ENCODE assay signal across 8 cellular contexts in genomic region chr20:17969884-17970409, GRCh38. TPM values are rescaled to one million over a fixed set of nuclear protein-coding genes. Genes with fewer than 3 reads are reported as not detected.
A peak's percentile ranks its signal among the peaks of the same experiment; 100 is the strongest.
DNase-seq lines count a peak whose midpoint lies in the region; ATAC-seq and TF ChIP-seq lines count a peak whose summit lies in the region.

No MANE protein-coding gene starts in this region.

- H3K4me1 Mint-ChIP-seq in WTC11 = peaks cover 52% of the 10 kb centered on the region
- peaks cover 26 to 76% (median 67%) of the 10 kb centered on the region in 4 donors for H3K4me1 Mint-ChIP-seq in naive thymus-derived CD8-positive, alpha-beta T cell

- WGBS in esophagus muscularis mucosa = 8% methylated on average over 9 of the region's 9 CpGs

- H3K27ac Mint-ChIP-seq in WTC11 = peak overlapping the region; percentile 99
- H3K27ac Mint-ChIP-seq in naive thymus-derived CD8-positive, alpha-beta T cell = peak overlapping the region; percentile 80 to 99 (median 98)

- peak overlapping the region; percentile 95 to 97 (median 96) for H3K27ac ChIP-seq in esophagus muscularis mucosa (replicated peaks in 1 of 4)

- intact Hi-C loops in esophagus muscularis mucosa (cut with DNase I) = no loop called here

- no peaks in the 10 kb centered on the region for H3K36me3 ChIP-seq in esophagus muscularis mucosa

- no peaks in the 10 kb centered on the region for H3K9me3 ChIP-seq in esophagus muscularis mucosa

- H3K27me3 ChIP-seq in esophagus muscularis mucosa = no peaks in the 10 kb centered on the region

- no peaks in the 10 kb centered on the region for H3K9me3 Mint-ChIP-seq in WTC11
- H3K9me3 Mint-ChIP-seq in naive thymus-derived CD8-positive, alpha-beta T cell = no peaks in the 10 kb centered on the region

- H3K36me3 Mint-ChIP-seq in WTC11 = peaks cover 55% of the 10 kb centered on the region
- peaks cover 0 to 13% (median 0%) of the 10 kb centered on the region in 3 donors for H3K36me3 Mint-ChIP-seq in naive thymus-derived CD8-positive, alpha-beta T cell

- no peak for TF ChIP-seq POLR2A in esophagus muscularis mucosa (IDR thresholded peaks at IDR 0.05; ENCODE audit: low read depth)

- H3K4me3 Mint-ChIP-seq in WTC11 = peak overlapping the region; percentile 82
- H3K4me3 Mint-ChIP-seq in naive thymus-derived CD8-positive, alpha-beta T cell = peak overlapping the region; percentile 86 to 97 (median 94)

- no peak for TF ChIP-seq EP300 in esophagus muscularis mucosa (IDR thresholded peaks at IDR 0.05)

- H3K27me3 Mint-ChIP-seq in WTC11 (ENCODE audit: low read depth) = no peaks in the 10 kb centered on the region
- no peaks in the 10 kb centered on the region for H3K27me3 Mint-ChIP-seq in naive thymus-derived CD8-positive, alpha-beta T cell

- TF ChIP-seq CTCF in WTC11 (IDR thresholded peaks at IDR 0.05) (no peak), esophagus muscularis mucosa (IDR thresholded peaks at IDR 0.05) (no peak)

- H3K4me1 ChIP-seq in esophagus muscularis mucosa = peaks cover 57 to 72% (median 65%) of the 10 kb centered on the region in 4 donors

- H3K4me3 ChIP-seq in Jurkat, Clone E6-1 (ENCODE audit: low read length) = peak overlapping the region; percentile 79
- H3K4me3 ChIP-seq in esophagus muscularis mucosa = peak overlapping the region; percentile 85 to 89 (median 86)

- DNase-seq in NCI-H1417 (lab: John Stamatoyannopoulos, UW) (peak in 2 of 3 experiments; percentile 17 to 60), NCI-H1417 treated with DMSO at 0.1 percent for 48 hours (lab: John Stamatoyannopoulos, UW) (no peak), WTC11 (ENCODE audit: low spot score) (no peak), esophagus muscularis mucosa (ENCODE audit: extremely low spot score) (no peak)
- DNase-seq in Jurkat, Clone E6-1 (ENCODE audit: low read depth, low spot score) = peak; percentile 47
- DNase-seq in naive thymus-derived CD8-positive, alpha-beta T cell = peak in 4 of 10 donors; percentile 6 to 37 (median 18)

- CTCF ChIA-PET in WTC11 (lab: Charles Lee) = interaction anchor here (1.0 kb wide), 1 partner anchor 11 kb away, joined by 3 read pairs; no protein-coding TSS in a partner anchor

- POLR2A ChIA-PET in WTC11 (lab: Charles Lee) = interaction anchor here (1.3 to 2.2 kb wide), 2 partner anchors 14 to 400 kb away, joined by 5 to 6 read pairs; partner anchors contain the start of gene DSTN
- POLR2A ChIA-PET in naive thymus-derived CD8-positive, alpha-beta T cell (lab: Charles Lee) = interaction anchor here (0.9 to 4.1 kb wide), 5 partner anchors 14 to 318 kb away, joined by 3 to 25 read pairs (median 3); partner anchors contain the start of genes KAT14, PET117 and RRBP1

- ATAC-seq in WTC11 (no peak), GM19395 (IDR thresholded peaks at IDR 0.05; ENCODE audit: unreplicated experiment) (no peak), GM21723 (IDR thresholded peaks at IDR 0.05; ENCODE audit: unreplicated experiment) (no peak)
- ATAC-seq in naive thymus-derived CD8-positive, alpha-beta T cell = no peak

TF ChIP-seq in WTC11, 78 proteins besides CTCF, POLR2A, EP300 and RAD21:
- TF ChIP-seq TEAD1 (CRISPR knock-in tag; IDR thresholded peaks at IDR 0.05) (no peak), NFATC4 (CRISPR knock-in tag; IDR thresholded peaks at IDR 0.05) (no peak), TP53 (CRISPR knock-in tag; IDR thresholded peaks at IDR 0.05) (no peak), ZNF671 (CRISPR knock-in tag; IDR thresholded peaks at IDR 0.05) (no peak), ZNF423 (CRISPR knock-in tag; IDR thresholded peaks at IDR 0.05) (no peak)

RNA-seq across cellular contexts. Expression of gene MGME1, which starts 1.1 kb away (rescaled TPM):
- 56.6 TPM for polyA plus RNA-seq in Jurkat, Clone E6-1 (2012; ENCODE audit: insufficient read depth, insufficient read length)
- 55.0 to 59.2 TPM (median 56.0 TPM) in 3 replicates for total RNA-seq in WTC11 (2021)
- 1 to 10 TPM; 5.2 to 6.5 (median 6.0) TPM for total RNA-seq in esophagus muscularis mucosa
- 10 to 100 TPM; 10.4 to 11.5 TPM for total RNA-seq in naive thymus-derived CD8-positive, alpha-beta T cell
- 1 to 10 TPM; 1.1 to 5.1 (median 2.1) TPM for polyA plus RNA-seq in naive thymus-derived CD8-positive, alpha-beta T cell

RNA-seq across cellular contexts. Expression of gene SNX5, which starts 1.4 kb away (rescaled TPM):
- 235 TPM for polyA plus RNA-seq in Jurkat, Clone E6-1 (2012; ENCODE audit: insufficient read depth, insufficient read length)
- total RNA-seq in WTC11 (2021) = 172 to 192 TPM (median 173 TPM) in 3 replicates
- total RNA-seq in esophagus muscularis mucosa = 10 to 100 TPM; 58.3 to 67.3 (median 63.9) TPM
- 10 to 100 TPM; 56.9 to 68.2 TPM for total RNA-seq in naive thymus-derived CD8-positive, alpha-beta T cell
- 10 to 100 TPM; 38.8 to 58.6 (median 44.4) TPM for polyA plus RNA-seq in naive thymus-derived CD8-positive, alpha-beta T cell

Comparison
In these comparisons a context has a peak if more than half of its experiments do, and no peak if none do; other contexts are left out.
1. DNase-seq: peak in NCI-H1417 (2 of 3) and Jurkat, Clone E6-1 (single experiment); none in NCI-H1417 treated with DMSO at 0.1 percent for 48 hours (single experiment), WTC11 (single experiment) and esophagus muscularis mucosa (single experiment).